Comparison of ENCODE assay signal across 8 cellular contexts in the genomic region with DNA sequence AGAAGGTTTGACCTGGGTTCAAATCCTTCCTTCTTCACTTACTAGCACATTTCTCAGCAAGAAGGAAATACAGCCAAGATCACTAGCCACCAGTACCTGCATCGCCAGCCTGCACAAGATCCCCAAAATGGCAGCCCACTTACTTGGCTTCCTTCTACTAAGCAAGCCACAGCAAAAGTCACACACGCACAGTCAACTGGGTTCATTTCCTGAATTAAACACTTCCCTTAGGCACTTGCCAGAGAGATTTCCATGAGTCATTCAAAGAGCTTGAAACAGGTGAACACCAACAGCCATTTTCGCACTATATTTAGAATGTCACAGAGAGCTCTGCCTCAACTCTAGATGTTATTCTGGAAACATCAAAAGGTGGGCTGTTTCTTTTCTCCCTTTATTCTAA. TPM values are rescaled to one million over a fixed set of nuclear protein-coding genes. Genes with fewer than 3 reads are reported as not detected.
DNase-seq lines count a peak whose midpoint lies in the region; ATAC-seq lines count a peak whose summit lies in the region.

No MANE protein-coding gene starts in this region.

- intact Hi-C loops in activated CD4-positive, alpha-beta T cell treated with anti-CD3 and anti-CD28 coated beads, Interleukin-2, amount 10 ng/mL, durations not matched to agents 24 days and 14 days (cut with micrococcal nuclease): no loop called here

- H3K27me3 Mint-ChIP-seq in activated CD4-positive, alpha-beta T cell treated with anti-CD3 and anti-CD28 coated beads, Interleukin-2, amount 10 ng/mL, durations not matched to agents 24 days and 14 days: no peaks in the 10 kb centered on the region
- H3K27me3 Mint-ChIP-seq in stimulated activated naive CD8-positive, alpha-beta T cell treated with anti-CD3 and anti-CD28 coated beads, Interleukin-15, amount 100 ng/mL, for 72 hours: peaks cover 2% of the 10 kb centered on the region

- peak overlapping the region; percentile 56 for H3K4me3 Mint-ChIP-seq in activated CD4-positive, alpha-beta T cell treated with anti-CD3 and anti-CD28 coated beads, Interleukin-2, amount 10 ng/mL, durations not matched to agents 24 days and 14 days
- H3K4me3 Mint-ChIP-seq in stimulated activated naive CD8-positive, alpha-beta T cell treated with anti-CD3 and anti-CD28 coated beads, Interleukin-15, amount 100 ng/mL, for 72 hours: no peak overlapping the region

- H3K4me1 Mint-ChIP-seq in activated CD4-positive, alpha-beta T cell treated with anti-CD3 and anti-CD28 coated beads, Interleukin-2, amount 10 ng/mL, durations not matched to agents 24 days and 14 days: peaks cover 8% of the 10 kb centered on the region
- H3K4me1 Mint-ChIP-seq in stimulated activated naive CD8-positive, alpha-beta T cell treated with anti-CD3 and anti-CD28 coated beads, Interleukin-15, amount 100 ng/mL, for 72 hours: peaks cover 30% of the 10 kb centered on the region

- H3K9me3 Mint-ChIP-seq in activated CD4-positive, alpha-beta T cell treated with anti-CD3 and anti-CD28 coated beads, Interleukin-2, amount 10 ng/mL, durations not matched to agents 24 days and 14 days: peaks cover 12% of the 10 kb centered on the region
- peaks cover 11% of the 10 kb centered on the region in 2 donors for H3K9me3 Mint-ChIP-seq in stimulated activated naive CD8-positive, alpha-beta T cell treated with anti-CD3 and anti-CD28 coated beads, Interleukin-15, amount 100 ng/mL, for 72 hours

- H3K27ac Mint-ChIP-seq in activated CD4-positive, alpha-beta T cell treated with anti-CD3 and anti-CD28 coated beads, Interleukin-2, amount 10 ng/mL, durations not matched to agents 24 days and 14 days: peak overlapping the region; percentile 49
- H3K27ac Mint-ChIP-seq in stimulated activated naive CD8-positive, alpha-beta T cell treated with anti-CD3 and anti-CD28 coated beads, Interleukin-15, amount 100 ng/mL, for 72 hours: no peak overlapping the region

- peak; percentile 57 for ATAC-seq in stimulated activated naive CD8-positive, alpha-beta T cell treated with anti-CD3 and anti-CD28 coated beads, Interleukin-15, amount 100 ng/mL, for 72 hours
- ATAC-seq in HG03432 (IDR thresholded peaks at IDR 0.05; ENCODE audit: unreplicated experiment) (no peak), GM18520 (IDR thresholded peaks at IDR 0.05; ENCODE audit: unreplicated experiment) (no peak)

- peaks cover 2% of the 10 kb centered on the region for H3K36me3 Mint-ChIP-seq in activated CD4-positive, alpha-beta T cell treated with anti-CD3 and anti-CD28 coated beads, Interleukin-2, amount 10 ng/mL, durations not matched to agents 24 days and 14 days (ENCODE audit: low read depth)

- DNase-seq in activated CD4-positive, alpha-beta T cell treated with anti-CD3 and anti-CD28 coated beads, Interleukin-2, amount 10 ng/mL, durations not matched to agents 24 days and 14 days: no peak
- DNase-seq in activated CD4-positive, alpha-beta T cell treated with anti-CD3 and anti-CD28 coated beads, Interleukin-2, amount 50 U/mL, for 1 hour: no peak
- DNase-seq in M059J (ENCODE audit: low read depth) (peak; percentile 97), dermis microvascular lymphatic vessel endothelial cell (ENCODE audit: low read depth in 2 of 2) (peak; percentile 84 to 91), inferior parietal cortex (ENCODE audit: extremely low spot score) (no peak)
- DNase-seq in stimulated activated naive CD8-positive, alpha-beta T cell treated with anti-CD3 and anti-CD28 coated beads, Interleukin-15, amount 100 ng/mL, for 72 hours: no peak

RNA-seq across cellular contexts. Expression of gene MGLL, which starts 42.6 kb away (rescaled TPM):
- 2.3 and 3.6 TPM in 2 replicates for total RNA-seq in activated CD4-positive, alpha-beta T cell treated with anti-CD3 and anti-CD28 coated beads, Interleukin-2, amount 10 ng/mL, durations not matched to agents 24 days and 14 days
- total RNA-seq in M059J (2014; rRNA removed; shearing (Covaris generic)): 11.9 and 17.0 TPM in 2 replicates
- total RNA-seq in dermis microvascular lymphatic vessel endothelial cell: 30.1 and 33.4 TPM in 2 replicates

Comparison
In these comparisons a context has a peak if more than half of its experiments do, and no peak if none do; other contexts are left out.
1. DNase-seq: peak in M059J (single experiment) and dermis microvascular lymphatic vessel endothelial cell (2 of 2); none in activated CD4-positive, alpha-beta T cell treated with anti-CD3 and anti-CD28 coated beads, Interleukin-2, amount 10 ng/mL, durations not matched to agents 24 days and 14 days (single experiment), activated CD4-positive, alpha-beta T cell treated with anti-CD3 and anti-CD28 coated beads, Interleukin-2, amount 50 U/mL, for 1 hour (single experiment), stimulated activated naive CD8-positive, alpha-beta T cell treated with anti-CD3 and anti-CD28 coated beads, Interleukin-15, amount 100 ng/mL, for 72 hours (0 of 2) and inferior parietal cortex (single experiment).